19 cellular contexts compared by ENCODE assay signal in the genomic region with DNA sequence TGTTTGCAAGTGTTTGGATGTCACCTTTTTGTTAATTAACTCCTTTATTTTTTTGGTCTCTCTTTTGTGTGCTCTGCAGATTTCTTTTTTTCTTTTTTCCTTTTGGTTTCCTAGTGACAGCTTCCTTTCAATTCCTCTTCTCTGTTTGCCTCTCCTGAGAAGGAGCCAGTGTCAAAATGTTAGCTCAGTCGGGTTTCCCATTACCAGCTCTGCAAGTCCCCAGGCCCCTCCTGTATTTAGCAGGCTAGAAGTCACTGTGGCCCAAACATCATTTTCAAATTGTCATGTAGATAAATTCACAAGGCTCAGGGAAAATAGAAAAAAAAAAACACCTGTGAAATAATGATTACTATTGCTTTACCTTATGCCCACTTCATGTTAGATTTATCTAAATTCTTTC.
DNase-seq lines count a peak whose midpoint lies in the region; ATAC-seq and TF ChIP-seq lines count a peak whose summit lies in the region.
"Had no signal": no experiment of that assay in that cellular context is flagged by ENCODE, and none has a peak within 500 bp of the region (broad histone marks: within the 10 kb centered on the region; RNA-seq: fewer than 3 reads in every experiment).

No MANE protein-coding gene starts in this region.

- DNase-seq in GM23338 (ENCODE audit: low spot score) (peak; percentile 22), WTC11 (ENCODE audit: low spot score) (no peak), iPS-NIHi11 (ENCODE audit: low spot score) (peak; percentile 15), neural progenitor cell (ENCODE audit: low spot score) (peak; percentile 43), GOT3 (lab: John Stamatoyannopoulos, UW) (no peak)
- DNase-seq in activated CD8-positive, alpha-beta memory T cell treated with anti-CD3 and anti-CD28 coated beads for 24 hours = no peak
- DNase-seq: CD4-positive, CD25-positive, alpha-beta regulatory T cell; CD8-positive, alpha-beta T cell; DMS 273 treated with DMSO at 0.1 percent for 48 hours; EL; GDM1; HCEC 1CT had no signal

- H3K27ac Mint-ChIP-seq in GM23338 (peak overlapping the region; percentile 13; the same call in 1 of the 2 replicates), WTC11 (peak overlapping the region; percentile 49), neural progenitor cell (no peak overlapping the region)
- H3K27ac Mint-ChIP-seq: B cell; CD8-positive, alpha-beta T cell had no signal

- peak; percentile 77 for ATAC-seq in GM23338
- peak; percentile 81 for ATAC-seq in WTC11
- no peak for ATAC-seq in GM21723 (IDR thresholded peaks at IDR 0.05; ENCODE audit: unreplicated experiment)
- ATAC-seq in HG03565 (IDR thresholded peaks at IDR 0.05; ENCODE audit: unreplicated experiment) = no peak
- ATAC-seq: CD8-positive, alpha-beta T cell; GM12878 had no signal

- H3K9me3 ChIP-seq in neural progenitor cell (ENCODE audit: low read depth) = no peaks in the 10 kb centered on the region
- H3K9me3 ChIP-seq: BLaER1 had no signal

- H2AFZ ChIP-seq in GM23338 = no peak overlapping the region
- H2AFZ ChIP-seq in neural progenitor cell (replicated peaks) = no peak overlapping the region

- H3K9me2 ChIP-seq in GM23338 (ENCODE audit: insufficient read depth) = peaks cover 3% of the 10 kb centered on the region; the same call in 1 of the 2 replicates

- no peaks in the 10 kb centered on the region; the same call in 2 of the 3 replicates for H3K9me3 Mint-ChIP-seq in GM23338
- peaks cover 12% of the 10 kb centered on the region for H3K9me3 Mint-ChIP-seq in WTC11
- H3K9me3 Mint-ChIP-seq in neural progenitor cell = no peaks in the 10 kb centered on the region

- H3K4me3 Mint-ChIP-seq in GM23338 = no peak overlapping the region
- no peak overlapping the region; the same call in 1 of the 2 replicates for H3K4me3 Mint-ChIP-seq in WTC11
- no peak overlapping the region for H3K4me3 Mint-ChIP-seq in neural progenitor cell
- H3K4me3 Mint-ChIP-seq: B cell; CD4-positive, CD25-positive, alpha-beta regulatory T cell; CD8-positive, alpha-beta T cell had no signal

- H3K79me2 ChIP-seq in GM23338 (replicated peaks; ENCODE audit: insufficient read depth) (no peaks in the 10 kb centered on the region), neural progenitor cell (ENCODE audit: low read depth) (no peaks in the 10 kb centered on the region)

- no peak overlapping the region for H3K27ac ChIP-seq in GM23338 (ENCODE audit: low read depth)
- peak overlapping the region; percentile 71 for H3K27ac ChIP-seq in neural progenitor cell
- H3K27ac ChIP-seq: 22Rv1, BLaER1, C4-2B had no signal

- H3K4me3 ChIP-seq in GM23338 = no peak overlapping the region
- H3K4me3 ChIP-seq in neural progenitor cell = no peak overlapping the region
- H3K4me3 ChIP-seq: BLaER1, GM12878 had no signal

- no peak overlapping the region for H3K4me2 ChIP-seq in GM23338
- H3K4me2 ChIP-seq in neural progenitor cell = peak overlapping the region; percentile 53
- H3K4me2 ChIP-seq: BLaER1 had no signal

- no peaks in the 10 kb centered on the region for H3K36me3 ChIP-seq in GM23338 (ENCODE audit: insufficient read depth)
- no peaks in the 10 kb centered on the region for H3K36me3 ChIP-seq in neural progenitor cell
- H3K36me3 ChIP-seq: BLaER1 had no signal

- H3K27me3 ChIP-seq in GM23338 (ENCODE audit: insufficient read depth) (no peaks in the 10 kb centered on the region), neural progenitor cell (no peaks in the 10 kb centered on the region)
- H3K27me3 ChIP-seq: BLaER1 had no signal

- TF ChIP-seq CTCF in GM23338 (conservative IDR thresholded peaks at IDR 0.05; ENCODE audit: low read depth in 2 of 2) = no peak
- no peak for TF ChIP-seq CTCF in WTC11 (IDR thresholded peaks at IDR 0.05)
- TF ChIP-seq CTCF in neural progenitor cell (IDR thresholded peaks at IDR 0.05) = no peak

- no peaks in the 10 kb centered on the region for H3K36me3 Mint-ChIP-seq in GM23338 (ENCODE audit: low read depth)
- no peaks in the 10 kb centered on the region for H3K36me3 Mint-ChIP-seq in WTC11
- H3K36me3 Mint-ChIP-seq in neural progenitor cell = no peaks in the 10 kb centered on the region
- H3K36me3 Mint-ChIP-seq: CD4-positive, CD25-positive, alpha-beta regulatory T cell; CD8-positive, alpha-beta T cell had no signal

- peaks cover 25% of the 10 kb centered on the region; the same call in 1 of the 2 replicates for H3K4me1 ChIP-seq in GM23338 (ENCODE audit: insufficient read depth)
- H3K4me1 ChIP-seq in neural progenitor cell = peaks cover 28% of the 10 kb centered on the region
- H3K4me1 ChIP-seq: BLaER1 had no signal

- no peaks in the 10 kb centered on the region for H4K20me1 ChIP-seq in GM23338 (replicated peaks; ENCODE audit: insufficient read depth)
- no peaks in the 10 kb centered on the region for H4K20me1 ChIP-seq in neural progenitor cell (ENCODE audit: low read depth)
- H4K20me1 ChIP-seq: BLaER1 had no signal

- CTCF ChIA-PET in WTC11 (lab: Charles Lee) = interaction anchor here (0.6 kb wide), 1 partner anchor 228 kb away, joined by 3 read pairs; no protein-coding TSS in a partner anchor

- no peak overlapping the region for H3K9ac ChIP-seq in neural progenitor cell
- H3K9ac ChIP-seq: BLaER1 had no signal

- no peaks in the 10 kb centered on the region for H3F3A ChIP-seq in GM23338 (replicated peaks; ENCODE audit: low read depth)
- peaks cover 29% of the 10 kb centered on the region for H3F3A ChIP-seq in neural progenitor cell (ENCODE audit: low read depth)

- POLR2A ChIA-PET in WTC11 (lab: Charles Lee) = no interaction called here

- H3K27me3 Mint-ChIP-seq in GM23338 (ENCODE audit: insufficient read depth, low read depth, poor library complexity) (peaks cover 2% of the 10 kb centered on the region), WTC11 (ENCODE audit: low read depth) (no peaks in the 10 kb centered on the region), neural progenitor cell (ENCODE audit: insufficient read depth, low read depth) (no peaks in the 10 kb centered on the region)
- H3K27me3 Mint-ChIP-seq: B cell; CD4-positive, CD25-positive, alpha-beta regulatory T cell had no signal

- H3K4me1 Mint-ChIP-seq in GM23338 (peaks cover 18% of the 10 kb centered on the region), WTC11 (peaks cover 44% of the 10 kb centered on the region), neural progenitor cell (peaks cover 8% of the 10 kb centered on the region)
- H3K4me1 Mint-ChIP-seq: B cell; CD4-positive, CD25-positive, alpha-beta regulatory T cell had no signal

TF ChIP-seq in GM23338, 12 proteins besides CTCF, POLR2A, EP300 and RAD21 (continues in another document):
- TF ChIP-seq NANOG (IDR thresholded peaks at IDR 0.05; ENCODE audit: borderline replicate concordance) = no peak
- TF ChIP-seq, protein P1, sequence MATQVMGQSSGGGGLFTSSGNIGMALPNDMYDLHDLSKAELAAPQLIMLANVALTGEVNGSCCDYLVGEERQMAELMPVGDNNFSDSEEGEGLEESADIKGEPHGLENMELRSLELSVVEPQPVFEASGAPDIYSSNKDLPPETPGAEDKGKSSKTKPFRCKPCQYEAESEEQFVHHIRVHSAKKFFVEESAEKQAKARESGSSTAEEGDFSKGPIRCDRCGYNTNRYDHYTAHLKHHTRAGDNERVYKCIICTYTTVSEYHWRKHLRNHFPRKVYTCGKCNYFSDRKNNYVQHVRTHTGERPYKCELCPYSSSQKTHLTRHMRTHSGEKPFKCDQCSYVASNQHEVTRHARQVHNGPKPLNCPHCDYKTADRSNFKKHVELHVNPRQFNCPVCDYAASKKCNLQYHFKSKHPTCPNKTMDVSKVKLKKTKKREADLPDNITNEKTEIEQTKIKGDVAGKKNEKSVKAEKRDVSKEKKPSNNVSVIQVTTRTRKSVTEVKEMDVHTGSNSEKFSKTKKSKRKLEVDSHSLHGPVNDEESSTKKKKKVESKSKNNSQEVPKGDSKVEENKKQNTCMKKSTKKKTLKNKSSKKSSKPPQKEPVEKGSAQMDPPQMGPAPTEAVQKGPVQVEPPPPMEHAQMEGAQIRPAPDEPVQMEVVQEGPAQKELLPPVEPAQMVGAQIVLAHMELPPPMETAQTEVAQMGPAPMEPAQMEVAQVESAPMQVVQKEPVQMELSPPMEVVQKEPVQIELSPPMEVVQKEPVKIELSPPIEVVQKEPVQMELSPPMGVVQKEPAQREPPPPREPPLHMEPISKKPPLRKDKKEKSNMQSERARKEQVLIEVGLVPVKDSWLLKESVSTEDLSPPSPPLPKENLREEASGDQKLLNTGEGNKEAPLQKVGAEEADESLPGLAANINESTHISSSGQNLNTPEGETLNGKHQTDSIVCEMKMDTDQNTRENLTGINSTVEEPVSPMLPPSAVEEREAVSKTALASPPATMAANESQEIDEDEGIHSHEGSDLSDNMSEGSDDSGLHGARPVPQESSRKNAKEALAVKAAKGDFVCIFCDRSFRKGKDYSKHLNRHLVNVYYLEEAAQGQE (IDR thresholded peaks at IDR 0.05; ENCODE audit: unreplicated experiment) = no peak
- TF ChIP-seq EZH2 (IDR thresholded peaks at IDR 0.05; ENCODE audit: low read depth, unreplicated experiment) = no peak
- no peak for TF ChIP-seq POLR2AphosphoS5 (IDR thresholded peaks at IDR 0.05; ENCODE audit: low read depth)

TF ChIP-seq in WTC11, 78 proteins besides CTCF, POLR2A, EP300 and RAD21 (continues in another document):
- no peak for TF ChIP-seq SP1 (CRISPR knock-in tag; conservative IDR thresholded peaks at IDR 0.05)
- no peak for TF ChIP-seq ZNF219 (CRISPR knock-in tag; IDR thresholded peaks at IDR 0.05; ENCODE audit: borderline replicate concordance)
- TF ChIP-seq, protein P2, sequence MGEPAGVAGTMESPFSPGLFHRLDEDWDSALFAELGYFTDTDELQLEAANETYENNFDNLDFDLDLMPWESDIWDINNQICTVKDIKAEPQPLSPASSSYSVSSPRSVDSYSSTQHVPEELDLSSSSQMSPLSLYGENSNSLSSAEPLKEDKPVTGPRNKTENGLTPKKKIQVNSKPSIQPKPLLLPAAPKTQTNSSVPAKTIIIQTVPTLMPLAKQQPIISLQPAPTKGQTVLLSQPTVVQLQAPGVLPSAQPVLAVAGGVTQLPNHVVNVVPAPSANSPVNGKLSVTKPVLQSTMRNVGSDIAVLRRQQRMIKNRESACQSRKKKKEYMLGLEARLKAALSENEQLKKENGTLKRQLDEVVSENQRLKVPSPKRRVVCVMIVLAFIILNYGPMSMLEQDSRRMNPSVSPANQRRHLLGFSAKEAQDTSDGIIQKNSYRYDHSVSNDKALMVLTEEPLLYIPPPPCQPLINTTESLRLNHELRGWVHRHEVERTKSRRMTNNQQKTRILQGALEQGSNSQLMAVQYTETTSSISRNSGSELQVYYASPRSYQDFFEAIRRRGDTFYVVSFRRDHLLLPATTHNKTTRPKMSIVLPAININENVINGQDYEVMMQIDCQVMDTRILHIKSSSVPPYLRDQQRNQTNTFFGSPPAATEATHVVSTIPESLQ (CRISPR knock-in tag; IDR thresholded peaks at IDR 0.05) = no peak

Comparison
In these comparisons a context has a peak if more than half of its experiments do, and no peak if none do; other contexts are left out.
1. ATAC-seq: peak in GM23338 (single experiment) and WTC11 (single experiment); none in GM21723 (single experiment) and HG03565 (single experiment).
2. DNase-seq: peak in GM23338 (single experiment), iPS-NIHi11 (single experiment) and neural progenitor cell (single experiment); none in WTC11 (single experiment), activated CD8-positive, alpha-beta memory T cell treated with anti-CD3 and anti-CD28 coated beads for 24 hours (single experiment) and GOT3 (single experiment).